In the genomic region with DNA sequence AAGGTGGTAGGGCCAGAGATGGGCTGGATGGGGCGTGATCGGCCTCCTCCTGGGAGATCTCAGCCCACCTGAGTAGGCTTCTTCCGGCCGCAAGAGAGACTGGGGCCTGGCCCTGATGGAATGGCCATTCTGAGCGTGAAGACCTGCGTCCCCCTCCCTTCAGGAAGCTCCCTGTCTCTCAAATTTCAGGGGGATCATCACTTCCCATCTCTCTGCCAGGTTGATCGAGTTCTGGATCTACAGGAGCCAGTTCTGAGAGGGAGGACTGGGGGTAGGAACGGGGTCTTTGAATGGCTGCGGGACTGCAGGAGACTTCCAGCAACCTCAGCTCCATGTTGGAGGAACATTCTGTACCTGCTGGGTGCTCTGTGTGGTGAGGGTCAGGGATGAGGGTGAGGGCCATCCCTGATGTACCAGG, we compare ENCODE assay signal across 8 cellular contexts. TPM values are rescaled to one million over a fixed set of nuclear protein-coding genes. Genes with fewer than 3 reads are reported as not detected.
DNase-seq lines count a peak whose midpoint lies in the region; ATAC-seq and TF ChIP-seq lines count a peak whose summit lies in the region.

No MANE protein-coding gene starts in this region.

- H3K4me3 ChIP-seq in AG04450 (ENCODE audit: low read depth, low read length) (peak overlapping the region; percentile 57), HUES64 (ENCODE audit: low read length) (peak overlapping the region; percentile 56), cardiac fibroblast (replicated peaks in 1 of 2; ENCODE audit: low read depth in 2 of 2, low read length in 2 of 2) (peak overlapping the region; percentile 32 to 37)
- H3K4me3 ChIP-seq in naive thymus-derived CD4-positive, alpha-beta T cell (ENCODE audit: low read length): peak overlapping the region; percentile 71

- no peaks in the 10 kb centered on the region for H3K36me3 ChIP-seq in HUES64 (ENCODE audit: insufficient read depth, low read length)
- no peaks in the 10 kb centered on the region for H3K36me3 ChIP-seq in naive thymus-derived CD4-positive, alpha-beta T cell (ENCODE audit: control insufficient read depth in 2 of 3, insufficient read depth in 3 of 3, low read length in 3 of 3)

- POLR2A ChIA-PET in AG04450 (lab: Yijun Ruan, JAX): interaction anchor here (0.7 to 2.9 kb wide), 2 partner anchors 27 to 43 kb away, joined by 3 to 13 read pairs; a partner anchor contains a TSS
- POLR2A ChIA-PET in naive thymus-derived CD4-positive, alpha-beta T cell (lab: Charles Lee): interaction anchor here (0.6 to 3.6 kb wide), 7 partner anchors 11 to 279 kb away, joined by 3 to 21 read pairs (median 3); a partner anchor contains a TSS

- peaks cover 0 to 11% (median 0%) of the 10 kb centered on the region in 5 donors for H3K27me3 Mint-ChIP-seq in naive thymus-derived CD4-positive, alpha-beta T cell

- H3K27ac Mint-ChIP-seq in naive thymus-derived CD4-positive, alpha-beta T cell: peak overlapping the region; percentile 28 to 87 (median 72)

- CTCF ChIA-PET in AG04450 (lab: Charles Lee): interaction anchor here (0.9 kb wide), 1 partner anchor 27 kb away, joined by 9 read pairs; a partner anchor contains a TSS
- CTCF ChIA-PET in naive thymus-derived CD4-positive, alpha-beta T cell (lab: Charles Lee): interaction anchor here (1.0 kb wide), 1 partner anchor 26 kb away, joined by 3 read pairs; a partner anchor contains a TSS

- ATAC-seq in naive thymus-derived CD4-positive, alpha-beta T cell: no peak
- ATAC-seq in HG02610 (IDR thresholded peaks at IDR 0.05; ENCODE audit: unreplicated experiment): no peak

- no peaks in the 10 kb centered on the region for H3K9me3 Mint-ChIP-seq in naive thymus-derived CD4-positive, alpha-beta T cell

- peak overlapping the region; percentile 28 for H3K9ac ChIP-seq in HUES64 (ENCODE audit: low read depth, low read length)

- peaks cover 10% of the 10 kb centered on the region for H3K27me3 ChIP-seq in AG04450 (ENCODE audit: control insufficient read depth, insufficient read depth, low read length)
- H3K27me3 ChIP-seq in HUES64 (ENCODE audit: insufficient read depth, low read length): peaks cover 17% of the 10 kb centered on the region
- no peaks in the 10 kb centered on the region for H3K27me3 ChIP-seq in naive thymus-derived CD4-positive, alpha-beta T cell (ENCODE audit: control insufficient read depth in 2 of 2, insufficient read depth in 2 of 2, low read length in 2 of 2)

- H3K36me3 Mint-ChIP-seq in naive thymus-derived CD4-positive, alpha-beta T cell: no peaks in the 10 kb centered on the region

- H3K27ac ChIP-seq in AG04450 (ENCODE audit: low read depth, low read length): peak overlapping the region; percentile 2
- peak overlapping the region; percentile 79 for H3K27ac ChIP-seq in HUES64 (ENCODE audit: low read depth, low read length)
- peak overlapping the region; percentile 74 for H3K27ac ChIP-seq in naive thymus-derived CD4-positive, alpha-beta T cell (ENCODE audit: low read depth, low read length)

- H3K9me3 ChIP-seq in AG04450 (ENCODE audit: control insufficient read depth, insufficient read depth, low read length) (no peaks in the 10 kb centered on the region), HUES64 (ENCODE audit: insufficient read depth, low read depth, low read length) (no peaks in the 10 kb centered on the region)
- no peaks in the 10 kb centered on the region for H3K9me3 ChIP-seq in naive thymus-derived CD4-positive, alpha-beta T cell (ENCODE audit: control insufficient read depth in 2 of 3, low read length in 3 of 3)

- intact Hi-C loops in naive thymus-derived CD4-positive, alpha-beta T cell (cut with micrococcal nuclease): loop anchor here (1.0 to 2.0 kb wide), 7 partner anchors 27 to 331 kb away; a partner anchor contains a TSS

- DNase-seq in AG04450 (ENCODE audit: low read depth, low spot score) (no peak), cardiac fibroblast (ENCODE audit: low read depth in 2 of 2) (no peak), GM19238 (ENCODE audit: insufficient read length, low spot score) (no peak), NCI-H446 (lab: John Stamatoyannopoulos, UW) (no peak)
- DNase-seq in naive thymus-derived CD4-positive, alpha-beta T cell: no peak
- no peak for DNase-seq in stimulated activated CD4-positive, alpha-beta T cell treated with anti-CD3 and anti-CD28 coated beads, Interleukin-4, amount 100 ng/mL, for 1 hour

- no peak for TF ChIP-seq CTCF in AG04450 (IDR thresholded peaks at IDR 0.05; ENCODE audit: low read depth, low read length)
- no peak for TF ChIP-seq CTCF in cardiac fibroblast (IDR thresholded peaks at IDR 0.05; ENCODE audit: low read depth, low read length)

- H3K4me1 ChIP-seq in HUES64 (ENCODE audit: insufficient read depth, low read length): no peaks in the 10 kb centered on the region; the same call in 1 of the 2 replicates
- peaks cover 5 to 18% of the 10 kb centered on the region in 2 donors for H3K4me1 ChIP-seq in naive thymus-derived CD4-positive, alpha-beta T cell (ENCODE audit: control insufficient read depth in 2 of 2, insufficient read depth in 2 of 2, low read length in 2 of 2)

- H3K4me3 Mint-ChIP-seq in naive thymus-derived CD4-positive, alpha-beta T cell: peak overlapping the region; percentile 68 to 93 (median 82)

- H3K4me1 Mint-ChIP-seq in naive thymus-derived CD4-positive, alpha-beta T cell: peaks cover 0 to 40% (median 23%) of the 10 kb centered on the region in 7 donors

- 19% methylated on average over 9 of the region's 9 CpGs for WGBS in HUES64

RNA-seq across cellular contexts. Expression of a gene that starts 9.3 kb away (rescaled TPM):
- not detected in 2 replicates for polyA plus RNA-seq in AG04450 (2011; rRNA removed)
- not detected in 2 replicates for polyA minus RNA-seq in AG04450 (2011; rRNA and poly(A)+ RNA removed)
- not detected for polyA plus RNA-seq in HUES64 (2013, experiment 1 of 2)
- polyA plus RNA-seq in HUES64 (2013, experiment 2 of 2): not detected
- total RNA-seq in naive thymus-derived CD4-positive, alpha-beta T cell: 1 to 10 TPM in 1 of 5 experiments, under 1 TPM in 2, not detected in 2; 0.22 to 2.4 (median 0.75) TPM
- polyA plus RNA-seq in naive thymus-derived CD4-positive, alpha-beta T cell: under 1 TPM; 0.61 to 0.69 TPM

RNA-seq across cellular contexts. Expression of a gene that starts 25.9 kb away (rescaled TPM):
- polyA plus RNA-seq in AG04450 (2011; rRNA removed): not detected in 2 replicates
- not detected in 2 replicates for polyA minus RNA-seq in AG04450 (2011; rRNA and poly(A)+ RNA removed)
- polyA plus RNA-seq in HUES64 (2013, experiment 1 of 2): not detected
- not detected for polyA plus RNA-seq in HUES64 (2013, experiment 2 of 2)
- under 1 TPM in 1 of 5 experiments, not detected in 4; 0.27 TPM for total RNA-seq in naive thymus-derived CD4-positive, alpha-beta T cell
- not detected for polyA plus RNA-seq in naive thymus-derived CD4-positive, alpha-beta T cell

RNA-seq across cellular contexts. Expression of a gene that starts 26.1 kb away (rescaled TPM):
- polyA plus RNA-seq in AG04450 (2011; rRNA removed): 45.6 and 76.0 TPM in 2 replicates
- polyA minus RNA-seq in AG04450 (2011; rRNA and poly(A)+ RNA removed): 70.8 and 138 TPM in 2 replicates
- 33.6 TPM for polyA plus RNA-seq in HUES64 (2013, experiment 1 of 2)
- 41.3 TPM for polyA plus RNA-seq in HUES64 (2013, experiment 2 of 2)
- total RNA-seq in naive thymus-derived CD4-positive, alpha-beta T cell: 100 to 1,000 TPM in 3 of 5 experiments, 10 to 100 TPM in 2; 77.6 to 205 (median 110) TPM
- 100 to 1,000 TPM; 167 to 197 TPM for polyA plus RNA-seq in naive thymus-derived CD4-positive, alpha-beta T cell

RNA-seq across cellular contexts. Expression of a gene that starts 27.1 kb away (rescaled TPM):
- 62.6 and 81.6 TPM in 2 replicates for polyA plus RNA-seq in AG04450 (2011; rRNA removed)
- polyA minus RNA-seq in AG04450 (2011; rRNA and poly(A)+ RNA removed): 71.4 and 98.7 TPM in 2 replicates
- polyA plus RNA-seq in HUES64 (2013, experiment 1 of 2): 165 TPM
- polyA plus RNA-seq in HUES64 (2013, experiment 2 of 2): 153 TPM
- 100 to 1,000 TPM in 1 of 5 experiments, 10 to 100 TPM in 4; 55.7 to 111 (median 68.9) TPM for total RNA-seq in naive thymus-derived CD4-positive, alpha-beta T cell
- 10 to 100 TPM; 44.6 to 53.1 TPM for polyA plus RNA-seq in naive thymus-derived CD4-positive, alpha-beta T cell

RNA-seq across cellular contexts. Expression of a gene that starts 35.0 kb away (rescaled TPM):
- 5.0 and 5.3 TPM in 2 replicates for polyA plus RNA-seq in AG04450 (2011; rRNA removed)
- 4.3 and 4.8 TPM in 2 replicates for polyA minus RNA-seq in AG04450 (2011; rRNA and poly(A)+ RNA removed)
- 3.9 TPM for polyA plus RNA-seq in HUES64 (2013, experiment 1 of 2)
- polyA plus RNA-seq in HUES64 (2013, experiment 2 of 2): 4.7 TPM
- 10 to 100 TPM; 25.6 to 92.4 (median 53.8) TPM for total RNA-seq in naive thymus-derived CD4-positive, alpha-beta T cell
- 1 to 10 TPM; 1.7 to 2.1 TPM for polyA plus RNA-seq in naive thymus-derived CD4-positive, alpha-beta T cell

Comparison
In these comparisons a context has a peak if more than half of its experiments do, and no peak if none do; other contexts are left out.
1. H3K27ac ChIP-seq: peak in every context shown above with its lines; median percentile 79 in HUES64; 74 in naive thymus-derived CD4-positive, alpha-beta T cell; 2 in AG04450.